In genomic region chr19:15101479-15102082, GRCh38 we compare ENCODE assay signal across 8 cellular contexts. TPM values are rescaled to one million over a fixed set of nuclear protein-coding genes. Genes with fewer than 3 reads are reported as not detected.
DNase-seq lines count a peak whose midpoint lies in the region; ATAC-seq, FAIRE-seq and TF ChIP-seq lines count a peak whose summit lies in the region.

No MANE protein-coding gene starts in this region.

- no peaks in the 10 kb centered on the region for H3K27me3 Mint-ChIP-seq in astrocyte (ENCODE audit: low read depth, unreplicated experiment)
- H3K27me3 Mint-ChIP-seq in stimulated activated memory B cell treated with anti-CD40 and anti-IgM and Interleukin-4, amounts not matched to agents 10 μg/mL and 1 μg/mL and 100 μg/mL, for 72 hours: peaks cover 24% of the 10 kb centered on the region

- H3K36me3 Mint-ChIP-seq in astrocyte (ENCODE audit: low read depth, unreplicated experiment): no peaks in the 10 kb centered on the region
- H3K36me3 Mint-ChIP-seq in stimulated activated memory B cell treated with anti-CD40 and anti-IgM and Interleukin-4, amounts not matched to agents 10 μg/mL and 1 μg/mL and 100 μg/mL, for 72 hours: peaks cover 4% of the 10 kb centered on the region

- H3K4me3 ChIP-seq in SK-N-SH (ENCODE audit: low read depth in 2 of 2, low read length in 1 of 2) (no peak overlapping the region; a peak in 1 of 4 replicates), astrocyte (ENCODE audit: insufficient read depth, low read depth, low read length) (no peak overlapping the region)

- TF ChIP-seq CTCF in SK-N-SH (IDR thresholded peaks at IDR 0.05) (peak; percentile 66), astrocyte (IDR thresholded peaks at IDR 0.05; ENCODE audit: insufficient read depth, low read depth, low read length) (peak; percentile 68)

- peaks cover 2% of the 10 kb centered on the region for H3K9me3 Mint-ChIP-seq in astrocyte (ENCODE audit: unreplicated experiment)
- H3K9me3 Mint-ChIP-seq in stimulated activated memory B cell treated with anti-CD40 and anti-IgM and Interleukin-4, amounts not matched to agents 10 μg/mL and 1 μg/mL and 100 μg/mL, for 72 hours: peaks cover 11% of the 10 kb centered on the region

- TF ChIP-seq EP300 in SK-N-SH (IDR thresholded peaks at IDR 0.05; ENCODE audit: borderline replicate concordance in 1 of 2, low read depth in 1 of 2, low read length in 1 of 2): no peak

- no peak overlapping the region for H3K4me2 ChIP-seq in SK-N-SH
- H3K4me2 ChIP-seq in astrocyte (ENCODE audit: low read length): no peak overlapping the region

- H3K9me3 ChIP-seq in SK-N-SH (no peaks in the 10 kb centered on the region), astrocyte (ENCODE audit: insufficient read depth, low read depth, low read length) (peaks cover 8% of the 10 kb centered on the region)

- H3K4me3 Mint-ChIP-seq in astrocyte (ENCODE audit: unreplicated experiment): no peak overlapping the region
- no peak overlapping the region for H3K4me3 Mint-ChIP-seq in stimulated activated memory B cell treated with anti-CD40 and anti-IgM and Interleukin-4, amounts not matched to agents 10 μg/mL and 1 μg/mL and 100 μg/mL, for 72 hours

- POLR2A ChIA-PET in SK-N-SH (lab: Yijun Ruan, JAX): no interaction called here

- H3K9me2 ChIP-seq in SK-N-SH: no peaks in the 10 kb centered on the region

- no peak overlapping the region for H3K27ac Mint-ChIP-seq in astrocyte (ENCODE audit: unreplicated experiment)
- H3K27ac Mint-ChIP-seq in stimulated activated memory B cell treated with anti-CD40 and anti-IgM and Interleukin-4, amounts not matched to agents 10 μg/mL and 1 μg/mL and 100 μg/mL, for 72 hours: no peak overlapping the region

- peak; percentile 63 for TF ChIP-seq RAD21 in SK-N-SH (IDR thresholded peaks at IDR 0.05; ENCODE audit: low read length)

- DNase-seq in activated gamma-delta T cell treated with Interleukin-2 at 50 U/mL for 16 hours: peak; percentile 46
- no peak for DNase-seq in activated gamma-delta T cell (lab: John Stamatoyannopoulos, UW)
- DNase-seq in SK-N-SH: peak; percentile 54
- no peak for DNase-seq in astrocyte (ENCODE audit: low read depth)
- peak; percentile 22 for DNase-seq in kidney glomerular epithelial cell (lab: John Stamatoyannopoulos, UW)
- no peak for DNase-seq in anterior cingulate cortex (lab: John Stamatoyannopoulos, UW)

- H3K4me1 Mint-ChIP-seq in astrocyte (ENCODE audit: low read depth, unreplicated experiment): peaks cover under 1% of the 10 kb centered on the region
- H3K4me1 Mint-ChIP-seq in stimulated activated memory B cell treated with anti-CD40 and anti-IgM and Interleukin-4, amounts not matched to agents 10 μg/mL and 1 μg/mL and 100 μg/mL, for 72 hours: peaks cover 2% of the 10 kb centered on the region

- no peaks in the 10 kb centered on the region for H3F3A ChIP-seq in SK-N-SH (replicated peaks; ENCODE audit: insufficient read depth)

- H3K27ac ChIP-seq in SK-N-SH (ENCODE audit: low read depth in 2 of 2, low read length in 1 of 2) (no peak overlapping the region), astrocyte (ENCODE audit: low read depth, low read length) (no peak overlapping the region)

- H3K79me2 ChIP-seq in SK-N-SH (ENCODE audit: insufficient read depth): no peaks in the 10 kb centered on the region
- H3K79me2 ChIP-seq in astrocyte (ENCODE audit: insufficient read depth, low read length): no peaks in the 10 kb centered on the region

- FAIRE-seq in astrocyte (lab: Jason Lieb, UNC): no peak

- 26% methylated on average over 3 of the region's 3 CpGs for WGBS in SK-N-SH (ENCODE audit: low lambda C conversion rate)

- no peak overlapping the region for H3K9ac ChIP-seq in SK-N-SH
- no peak overlapping the region for H3K9ac ChIP-seq in astrocyte (ENCODE audit: low read length)

- CTCF ChIA-PET in SK-N-SH (lab: Yijun Ruan, JAX): interaction anchor here (0.6 to 3.9 kb wide), 23 partner anchors 8 to 457 kb away, joined by 3 to 57 read pairs (median 4); partner anchors contain the start of gene OR1I1

- H3K36me3 ChIP-seq in SK-N-SH (replicated peaks in 1 of 2; ENCODE audit: control insufficient read depth in 1 of 2, insufficient read depth in 2 of 2, low read length in 1 of 2) (no peaks in the 10 kb centered on the region), astrocyte (ENCODE audit: insufficient read depth, low read length) (no peaks in the 10 kb centered on the region)

- H4K20me1 ChIP-seq in SK-N-SH (ENCODE audit: insufficient read depth) (no peaks in the 10 kb centered on the region), astrocyte (ENCODE audit: insufficient read depth, low read length) (no peaks in the 10 kb centered on the region)

- H2AFZ ChIP-seq in SK-N-SH (ENCODE audit: low read depth) (no peak overlapping the region), astrocyte (ENCODE audit: low read depth, low read length) (no peak overlapping the region)

- peak; percentile 51 for ATAC-seq in stimulated activated memory B cell treated with anti-CD40 and anti-IgM and Interleukin-4, amounts not matched to agents 10 μg/mL and 1 μg/mL and 100 μg/mL, for 72 hours
- no peak for ATAC-seq in GM19328 (IDR thresholded peaks at IDR 0.05; ENCODE audit: unreplicated experiment)

- H3K27me3 ChIP-seq in SK-N-SH (ENCODE audit: insufficient read depth) (peaks cover 27% of the 10 kb centered on the region; the same call in 1 of the 2 replicates), astrocyte (ENCODE audit: insufficient read depth, low read length) (no peaks in the 10 kb centered on the region)

- H3K4me1 ChIP-seq in SK-N-SH (ENCODE audit: control insufficient read depth in 1 of 2, insufficient read depth in 2 of 2, low read depth in 1 of 2, low read length in 1 of 2) (no peaks in the 10 kb centered on the region), astrocyte (ENCODE audit: insufficient read depth, low read length) (peaks cover under 1% of the 10 kb centered on the region)

TF ChIP-seq in SK-N-SH, 30 proteins besides CTCF, POLR2A, EP300 and RAD21:
- TF ChIP-seq RFX5 (IDR thresholded peaks at IDR 0.05; ENCODE audit: low read length) (no peak), SMC3 (IDR thresholded peaks at IDR 0.05; ENCODE audit: low read depth, low read length) (peak; percentile 31; the same call in 1 of the 2 replicates)

RNA-seq across cellular contexts. Expression of gene SYDE1, which starts 5.6 kb away (rescaled TPM):
- polyA plus RNA-seq in SK-N-SH (2012; rRNA removed): 40.6 and 44.1 TPM in 2 replicates
- polyA plus RNA-seq in SK-N-SH (2012; cell fraction: cytosol; rRNA removed): 14.8 and 25.3 TPM in 2 replicates
- polyA plus RNA-seq in SK-N-SH (2012; cell fraction: nucleus; rRNA removed): 69.9 and 87.2 TPM in 2 replicates
- 40.6 and 46.6 TPM in 2 replicates for total RNA-seq in astrocyte

RNA-seq across cellular contexts. Expression of gene OR1I1, which starts 19.6 kb away (rescaled TPM):
- polyA plus RNA-seq in SK-N-SH (2012; rRNA removed): not detected in 2 replicates
- not detected in 2 replicates for polyA plus RNA-seq in SK-N-SH (2012; cell fraction: cytosol; rRNA removed)
- not detected in 2 replicates for polyA plus RNA-seq in SK-N-SH (2012; cell fraction: nucleus; rRNA removed)
- not detected in 2 replicates for total RNA-seq in astrocyte

RNA-seq across cellular contexts. Expression of gene CASP14, which starts 52.3 kb away (rescaled TPM):
- not detected in 2 replicates for polyA plus RNA-seq in SK-N-SH (2012; rRNA removed)
- polyA plus RNA-seq in SK-N-SH (2012; cell fraction: cytosol; rRNA removed): not detected in 2 replicates
- polyA plus RNA-seq in SK-N-SH (2012; cell fraction: nucleus; rRNA removed): not detected in 2 replicates
- not detected in 2 replicates for total RNA-seq in astrocyte

Comparison
In these comparisons a context has a peak if more than half of its experiments do, and no peak if none do; other contexts are left out.
1. DNase-seq: peak in activated gamma-delta T cell treated with Interleukin-2 at 50 U/mL for 16 hours (single experiment), SK-N-SH (single experiment) and kidney glomerular epithelial cell (single experiment); none in activated gamma-delta T cell (single experiment), astrocyte (single experiment) and anterior cingulate cortex (0 of 58).